In the genomic region with DNA sequence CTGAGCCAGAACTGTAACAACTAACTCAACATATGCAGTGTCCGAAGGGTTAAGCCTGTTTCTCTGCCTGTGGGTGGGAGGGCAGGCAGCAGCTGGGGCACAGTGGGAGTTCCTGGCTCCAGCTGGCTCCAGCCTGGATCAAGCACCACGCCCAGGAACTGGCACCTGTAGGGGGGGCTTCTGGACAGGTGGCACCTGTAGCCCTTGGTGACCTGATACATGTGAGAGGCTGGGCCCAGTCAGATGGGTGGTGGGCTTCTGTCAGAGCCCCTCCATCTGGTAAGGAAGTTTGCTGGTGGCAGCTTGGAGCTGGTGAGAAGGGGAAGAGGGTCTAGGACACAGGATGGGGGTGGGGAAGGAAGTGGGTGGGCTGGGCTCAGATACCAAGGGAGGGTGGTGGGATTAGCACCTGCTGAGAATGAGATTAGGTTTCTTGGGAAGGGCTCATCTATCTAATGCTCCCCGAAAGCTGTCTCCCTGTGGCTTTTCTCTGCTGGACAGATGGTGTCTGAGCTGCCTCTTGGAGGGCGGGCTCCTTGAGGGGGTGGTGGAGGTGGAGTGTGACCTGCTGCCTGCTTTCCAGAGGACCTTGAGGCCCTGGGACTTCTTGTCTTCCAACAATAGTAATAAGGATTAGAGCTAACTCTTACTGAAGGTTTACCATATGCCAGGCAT, we compare ENCODE assay signal across 9 cellular contexts. TPM values are rescaled to one million over a fixed set of nuclear protein-coding genes. Genes with fewer than 3 reads are reported as not detected.
DNase-seq lines count a peak whose midpoint lies in the region; ATAC-seq and TF ChIP-seq lines count a peak whose summit lies in the region.
"Had no signal": no experiment of that assay in that cellular context is flagged by ENCODE, and none has a peak within 500 bp of the region (broad histone marks: within the 10 kb centered on the region; RNA-seq: fewer than 3 reads in every experiment).

No MANE protein-coding gene starts in this region.

- no peak for DNase-seq in Calu3
- peak; percentile 3 for DNase-seq in NCI-H1092 (lab: John Stamatoyannopoulos, UW)
- DNase-seq in activated naive CD4-positive, alpha-beta T cell treated with anti-CD3 and anti-CD28 coated beads, Interleukin-2, amount 50 U/mL, for 72 hours (ENCODE audit: low spot score in 2 of 2) = no peak
- no peak for DNase-seq in naive thymus-derived CD4-positive, alpha-beta T cell
- DNase-seq in stimulated activated CD4-positive, alpha-beta T cell treated with anti-CD3 and anti-CD28 coated beads, Interleukin-1b, Interleukin-23, amount 100 ng/mL, for 48 hours = no peak
- DNase-seq in GM10248 (ENCODE audit: extremely low spot score) = no peak
- DNase-seq: stimulated activated CD4-positive, alpha-beta T cell treated with anti-CD3 and anti-CD28 coated beads, Interleukin-15, amount 100 ng/mL, for 24 hours had no signal

- ATAC-seq in activated naive CD4-positive, alpha-beta T cell treated with anti-CD3 and anti-CD28 coated beads, Interleukin-2, amount 50 U/mL, for 72 hours = no peak
- ATAC-seq in naive thymus-derived CD4-positive, alpha-beta T cell = no peak
- ATAC-seq in GM18517 (IDR thresholded peaks at IDR 0.05; ENCODE audit: unreplicated experiment) = no peak
- no peak for ATAC-seq in HG03135 (IDR thresholded peaks at IDR 0.05; ENCODE audit: unreplicated experiment)

- H3K36me3 Mint-ChIP-seq in Calu3 (ENCODE audit: insufficient read depth, unreplicated experiment) = peaks cover 99% of the 10 kb centered on the region
- H3K36me3 Mint-ChIP-seq in activated naive CD4-positive, alpha-beta T cell treated with anti-CD3 and anti-CD28 coated beads, Interleukin-2, amount 50 U/mL, for 72 hours = peaks cover 13 to 28% of the 10 kb centered on the region in 2 donors
- H3K36me3 Mint-ChIP-seq in naive thymus-derived CD4-positive, alpha-beta T cell = peaks cover 0 to 21% (median 20%) of the 10 kb centered on the region in 5 donors

- TF ChIP-seq CTCF in Calu3 (IDR thresholded peaks at IDR 0.05; ENCODE audit: unreplicated experiment) (no peak), GM10248 (IDR thresholded peaks at IDR 0.05; ENCODE audit: control extremely low read depth, extremely low read depth, low read depth, missing control alignments) (no peak)

- H3K27me3 ChIP-seq in naive thymus-derived CD4-positive, alpha-beta T cell (ENCODE audit: control insufficient read depth in 2 of 2, insufficient read depth in 2 of 2, low read length in 2 of 2) = no peaks in the 10 kb centered on the region

- peaks cover 0 to 12% (median 4%) of the 10 kb centered on the region in 3 experiments for H3K36me3 ChIP-seq in naive thymus-derived CD4-positive, alpha-beta T cell (ENCODE audit: control insufficient read depth in 2 of 3, insufficient read depth in 3 of 3, low read length in 3 of 3)

- CTCF ChIA-PET in Calu3 (lab: Charles Lee) (interaction anchor here (0.8 to 3.0 kb wide), 3 partner anchors 11 to 32 kb away, joined by 3 to 22 read pairs (median 11); a partner anchor contains a TSS), GM10248 (lab: Yijun Ruan, JAX) (interaction anchor here (1.4 to 11.9 kb wide), 7 partner anchors 11 to 60 kb away, joined by 4 to 94 read pairs (median 9); a partner anchor contains a TSS)
- CTCF ChIA-PET in naive thymus-derived CD4-positive, alpha-beta T cell (lab: Charles Lee) = interaction anchor here (0.7 to 1.7 kb wide), 2 partner anchors 30 to 33 kb away, joined by 3 to 5 read pairs; no protein-coding TSS in a partner anchor

- no TSS peak for BruUV-seq in Calu3 (replicated peaks; lab: Mats Ljungman, UMichigan)

- intact Hi-C loops in Calu3 (cut with micrococcal nuclease; ENCODE audit: unreplicated experiment) = no loop called here
- intact Hi-C loops in naive thymus-derived CD4-positive, alpha-beta T cell (cut with micrococcal nuclease) = loop anchor here in 1 of 2 donors (1.0 kb wide), 1 partner anchor 8 kb away; no protein-coding TSS in a partner anchor

- H3K27ac ChIP-seq in naive thymus-derived CD4-positive, alpha-beta T cell (ENCODE audit: low read depth, low read length) = peak overlapping the region; percentile 1

- no peak overlapping the region for H3K4me3 ChIP-seq in naive thymus-derived CD4-positive, alpha-beta T cell (ENCODE audit: low read length)

- peak overlapping the region; percentile 24 for H3K4me3 Mint-ChIP-seq in Calu3 (ENCODE audit: low read depth, unreplicated experiment)
- peak overlapping the region in 1 of 10 donors; percentile 24 for H3K4me3 Mint-ChIP-seq in naive thymus-derived CD4-positive, alpha-beta T cell

- POLR2A ChIA-PET in naive thymus-derived CD4-positive, alpha-beta T cell (lab: Charles Lee) = interaction anchor here (1.3 kb wide), 1 partner anchor 14 kb away, joined by 4 read pairs; no protein-coding TSS in a partner anchor
- POLR2A ChIA-PET in GM10248 (lab: Yijun Ruan, JAX) = interaction anchor here (1.0 kb wide), 1 partner anchor 10 kb away, joined by 4 read pairs; no protein-coding TSS in a partner anchor

- H3K27ac Mint-ChIP-seq in Calu3 (ENCODE audit: unreplicated experiment) = peak overlapping the region; percentile 88
- peak overlapping the region; percentile 10 to 88 for H3K27ac Mint-ChIP-seq in activated naive CD4-positive, alpha-beta T cell treated with anti-CD3 and anti-CD28 coated beads, Interleukin-2, amount 50 U/mL, for 72 hours
- H3K27ac Mint-ChIP-seq in naive thymus-derived CD4-positive, alpha-beta T cell = peak overlapping the region; percentile 33 to 91 (median 80)

- H3K4me1 ChIP-seq in naive thymus-derived CD4-positive, alpha-beta T cell (ENCODE audit: control insufficient read depth in 2 of 2, insufficient read depth in 2 of 2, low read length in 2 of 2) = peaks cover 14 to 16% of the 10 kb centered on the region in 2 donors

- H3K9me3 Mint-ChIP-seq in Calu3 (ENCODE audit: low read depth, unreplicated experiment) = no peaks in the 10 kb centered on the region
- H3K9me3 Mint-ChIP-seq in activated naive CD4-positive, alpha-beta T cell treated with anti-CD3 and anti-CD28 coated beads, Interleukin-2, amount 50 U/mL, for 72 hours = no peaks in the 10 kb centered on the region
- no peaks in the 10 kb centered on the region for H3K9me3 Mint-ChIP-seq in naive thymus-derived CD4-positive, alpha-beta T cell

- no peaks in the 10 kb centered on the region for H3K9me3 ChIP-seq in naive thymus-derived CD4-positive, alpha-beta T cell (ENCODE audit: control insufficient read depth in 2 of 3, low read length in 3 of 3)

- H3K27me3 Mint-ChIP-seq in Calu3 (ENCODE audit: unreplicated experiment) = no peaks in the 10 kb centered on the region
- H3K27me3 Mint-ChIP-seq in naive thymus-derived CD4-positive, alpha-beta T cell = no peaks in the 10 kb centered on the region

- H3K4me1 Mint-ChIP-seq in Calu3 (ENCODE audit: low read depth, unreplicated experiment) = peaks cover 77% of the 10 kb centered on the region
- peaks cover 31 to 55% (median 47%) of the 10 kb centered on the region in 7 donors for H3K4me1 Mint-ChIP-seq in naive thymus-derived CD4-positive, alpha-beta T cell

RNA-seq across cellular contexts. Expression of a gene that starts 28.5 kb away (rescaled TPM):
- 290 and 321 TPM in 2 replicates for total RNA-seq in Calu3 (2022)
- total RNA-seq in activated naive CD4-positive, alpha-beta T cell treated with anti-CD3 and anti-CD28 coated beads, Interleukin-2, amount 50 U/mL, for 72 hours = 100 to 1,000 TPM in 1 of 2 donors, 10 to 100 TPM in 1; 86.6 to 143 TPM
- 100 to 1,000 TPM in 1 of 5 experiments, 10 to 100 TPM in 4; 15.0 to 111 (median 19.4) TPM for total RNA-seq in naive thymus-derived CD4-positive, alpha-beta T cell
- 10 to 100 TPM; 11.5 to 12.7 TPM for polyA plus RNA-seq in naive thymus-derived CD4-positive, alpha-beta T cell

RNA-seq across cellular contexts. Expression of a gene that starts 45.0 kb away (rescaled TPM):
- total RNA-seq in Calu3 (2022) = 157 and 179 TPM in 2 replicates
- 100 to 1,000 TPM; 123 to 215 TPM for total RNA-seq in activated naive CD4-positive, alpha-beta T cell treated with anti-CD3 and anti-CD28 coated beads, Interleukin-2, amount 50 U/mL, for 72 hours
- 10 to 100 TPM in 1 of 5 experiments, under 1 TPM in 4; 0.16 to 84.3 (median 0.43) TPM for total RNA-seq in naive thymus-derived CD4-positive, alpha-beta T cell
- polyA plus RNA-seq in naive thymus-derived CD4-positive, alpha-beta T cell = under 1 TPM in 1 of 2 donors, not detected in 1; 0.09 TPM

RNA-seq across cellular contexts. Expression of a gene that starts 56.4 kb away (rescaled TPM):
- not detected in 2 replicates for total RNA-seq in Calu3 (2022)
- not detected for total RNA-seq in activated naive CD4-positive, alpha-beta T cell treated with anti-CD3 and anti-CD28 coated beads, Interleukin-2, amount 50 U/mL, for 72 hours
- total RNA-seq in naive thymus-derived CD4-positive, alpha-beta T cell = not detected
- not detected for polyA plus RNA-seq in naive thymus-derived CD4-positive, alpha-beta T cell
